ENCODE assay signal across 39 cellular contexts in genomic region chr3:51862886-51863285, GRCh38. TPM values are rescaled to one million over a fixed set of nuclear protein-coding genes. Genes with fewer than 3 reads are reported as not detected.
"Had no signal": no experiment of that assay in that cellular context is flagged by ENCODE, and none has a peak within 500 bp of the region (broad histone marks: within the 10 kb centered on the region; RNA-seq: fewer than 3 reads in every experiment).

No MANE protein-coding gene starts in this region.

- H3K4me1 Mint-ChIP-seq: mesothelial cell of epicardium, natural killer cell, nephron progenitor cell, neural progenitor cell had no signal

- H3K9me3 ChIP-seq: lower lobe of right lung, neutrophil, right atrium auricular region, right lobe of liver, stomach, testis, thyroid gland, transverse colon, upper lobe of left lung, vagina had no signal

- H2AFZ ChIP-seq: neural progenitor cell, parathyroid adenoma had no signal

- H3K9ac ChIP-seq: neural progenitor cell, parathyroid adenoma had no signal

- H3K4me3 ChIP-seq: lower lobe of right lung, neural progenitor cell, right atrium auricular region, right lobe of liver, smooth muscle cell, stomach, testis, thyroid gland, transverse colon, upper lobe of left lung, vagina had no signal

- H3K9me3 Mint-ChIP-seq: natural killer cell, neural progenitor cell had no signal

- H3K4me1 ChIP-seq: lower lobe of right lung, neural progenitor cell, parathyroid adenoma, right atrium auricular region, right lobe of liver, stomach, testis, thyroid gland, transverse colon, upper lobe of left lung, vagina had no signal

- H3K27ac Mint-ChIP-seq: mesothelial cell of epicardium; natural killer cell; nephron progenitor cell; neural progenitor cell; stimulated activated memory B cell treated with anti-CD40 and anti-IgM and Interleukin-4, amounts not matched to agents 10 μg/mL and 1 μg/mL and 100 μg/mL, for 72 hours had no signal

- H3K4me3 Mint-ChIP-seq: mesothelial cell of epicardium; naive B cell; natural killer cell; nephron progenitor cell; neural progenitor cell; stimulated activated memory B cell treated with anti-CD40 and anti-IgM and Interleukin-4, amounts not matched to agents 10 μg/mL and 1 μg/mL and 100 μg/mL, for 72 hours had no signal

- H3K36me3 Mint-ChIP-seq: mesothelial cell of epicardium; naive B cell; natural killer cell; neural progenitor cell; stimulated activated memory B cell treated with anti-CD40 and anti-IgM and Interleukin-4, amounts not matched to agents 10 μg/mL and 1 μg/mL and 100 μg/mL, for 72 hours had no signal

- H3K36me3 ChIP-seq: lower lobe of right lung, neural progenitor cell, neutrophil, right atrium auricular region, right lobe of liver, stomach, thyroid gland, transverse colon, upper lobe of left lung, vagina had no signal

- ATAC-seq: left cardiac atrium; left lobe of liver; lower lobe of right lung; natural killer cell; right lobe of liver; stimulated activated memory B cell treated with anti-CD40 and anti-IgM and Interleukin-4, amounts not matched to agents 10 μg/mL and 1 μg/mL and 100 μg/mL, for 72 hours had no signal

- H3K79me2 ChIP-seq: parathyroid adenoma had no signal

- H3K27me3 ChIP-seq: neural progenitor cell, right atrium auricular region, right lobe of liver, testis, thyroid gland, upper lobe of left lung, vagina had no signal

- H3K4me2 ChIP-seq: neural progenitor cell, smooth muscle cell had no signal

- DNase-seq: hippocampal formation; kidney glomerular epithelial cell; left cardiac atrium; lower lobe of right lung; mammary epithelial cell; mesenchymal stem cell; naive B cell; natural killer cell; nephron progenitor cell; occipital lobe; right lobe of liver; stimulated activated CD4-positive, alpha-beta T cell treated with anti-CD3 and anti-CD28 coated beads, Interleukin-1b, Interleukin-23, amount 100 ng/mL, for 48 hours; stimulated activated CD4-positive, alpha-beta T cell treated with anti-CD3 and anti-CD28 coated beads, Interleukin-2, amount 100 ng/mL, for 48 hours; stimulated activated CD4-positive, alpha-beta T cell treated with anti-CD3 and anti-CD28 coated beads, Interleukin-4, amount 100 ng/mL, for 4 hours; stimulated activated CD8-positive, alpha-beta memory T cell treated with anti-CD3 and anti-CD28 coated beads, Interleukin-4, amount 100 ng/mL, for 48 hours; stimulated activated naive CD4-positive, alpha-beta T cell treated with Interleukin-2 at 50 U/mL for 16 hours; stomach; testis; thyroid gland; transverse colon had no signal

- H3K27ac ChIP-seq: lower lobe of right lung, neural progenitor cell, neutrophil, parathyroid adenoma, right atrium auricular region, right lobe of liver, stomach, testis, thyroid gland, transverse colon, upper lobe of left lung, vagina had no signal

RNA-seq across cellular contexts. Expression of gene IQCF2, which starts 1.5 kb away (rescaled TPM):
- total RNA-seq: left cardiac atrium, left lobe of liver, liver, lower lobe of right lung, mammary epithelial cell, mesothelial cell of epicardium, mononuclear cell, natural killer cell, occipital lobe, osteocyte, posterior vena cava, pulmonary artery endothelial cell, renal cortical epithelial cell, right atrium auricular region, right lobe of liver, skeletal muscle tissue, smooth muscle cell, stomach, thyroid gland, transverse colon, upper lobe of left lung, urinary bladder, vagina had no signal
- polyA plus RNA-seq: keratinocyte, liver, mammary epithelial cell, smooth muscle cell, stomach, urinary bladder had no signal

RNA-seq across cellular contexts. Expression of gene IQCF5, which starts 12.5 kb away (rescaled TPM):
- total RNA-seq: left cardiac atrium, left lobe of liver, liver, lower lobe of right lung, mammary epithelial cell, mesothelial cell of epicardium, mononuclear cell, natural killer cell, occipital lobe, osteocyte, posterior vena cava, pulmonary artery endothelial cell, renal cortical epithelial cell, right atrium auricular region, right lobe of liver, skeletal muscle tissue, smooth muscle cell, stomach, thyroid gland, transverse colon, upper lobe of left lung, urinary bladder, vagina had no signal
- polyA plus RNA-seq: keratinocyte, liver, mammary epithelial cell, smooth muscle cell, stomach, urinary bladder had no signal

RNA-seq across cellular contexts. Expression of gene IQCF1, which starts 40.3 kb away (rescaled TPM):
- total RNA-seq: left cardiac atrium, left lobe of liver, liver, lower lobe of right lung, mammary epithelial cell, mesothelial cell of epicardium, mononuclear cell, natural killer cell, occipital lobe, osteocyte, posterior vena cava, renal cortical epithelial cell, right atrium auricular region, right lobe of liver, skeletal muscle tissue, smooth muscle cell, stomach, thyroid gland, transverse colon, upper lobe of left lung, urinary bladder, vagina had no signal
- polyA plus RNA-seq: keratinocyte, liver, smooth muscle cell, stomach, urinary bladder had no signal
